In the genomic region with DNA sequence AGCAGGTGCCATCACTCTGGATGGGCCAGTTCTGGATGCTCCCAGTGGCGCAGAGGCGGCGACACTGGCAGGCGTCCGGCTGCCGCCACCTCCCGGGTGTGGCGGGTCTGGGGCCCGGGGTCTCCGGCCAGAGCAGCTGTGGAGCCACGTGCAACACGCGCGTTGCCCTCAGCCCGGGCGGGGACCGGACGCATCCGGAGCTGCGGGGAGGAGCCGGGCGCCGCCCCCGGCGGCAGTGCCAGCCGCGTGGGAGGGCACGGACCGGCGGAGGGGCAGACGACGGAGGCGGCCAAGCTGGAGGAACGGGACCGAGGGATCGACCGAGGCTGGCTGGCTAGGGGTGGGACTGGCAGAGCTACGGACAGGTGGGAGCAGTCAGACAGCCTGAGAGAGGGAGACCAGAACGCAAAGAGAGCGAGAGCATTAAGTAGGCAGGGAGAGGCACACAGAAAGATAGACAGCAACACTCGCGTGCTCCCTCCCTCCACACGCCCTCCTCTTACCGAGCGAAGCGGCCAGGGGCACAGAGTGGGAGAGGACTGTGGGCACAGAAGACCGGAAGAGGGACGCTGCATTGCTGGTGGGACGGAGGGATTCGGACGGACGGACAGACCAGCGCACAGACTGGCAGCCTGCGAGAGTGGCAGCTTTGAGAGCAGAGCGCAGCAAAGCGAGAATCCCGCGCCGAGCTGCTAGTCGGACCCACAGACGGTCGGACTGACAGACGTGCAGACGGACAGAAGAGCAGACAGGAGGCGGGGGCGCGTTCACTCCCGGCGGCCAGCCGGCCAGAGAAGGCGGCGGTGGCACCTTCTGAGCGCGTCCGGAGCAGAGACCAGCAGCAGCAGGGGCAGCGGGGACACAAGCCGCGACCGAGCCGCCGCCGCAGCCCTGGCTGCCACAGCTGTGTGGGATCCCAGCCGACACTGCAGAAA, we compare ENCODE assay signal across 8 cellular contexts. TPM values are rescaled to one million over a fixed set of nuclear protein-coding genes. Genes with fewer than 3 reads are reported as not detected.
DNase-seq lines count a peak whose midpoint lies in the region; ATAC-seq and TF ChIP-seq lines count a peak whose summit lies in the region.

A gene (plus strand): TSS at position 275 of the 935 bp plus-strand sequence. CDS start 42,227 bp downstream, outside the sequence.

- H3K27ac ChIP-seq in hepatocyte = no peak within 1 kb of the TSS

- WGBS in hepatocyte (ENCODE audit: low lambda C conversion rate, missing lambda C conversion rate) = 3% methylated on average over 68 of the region's 83 CpGs

- peak within 1 kb of the TSS; percentile 67 for H2AFZ ChIP-seq in hepatocyte

- no peak for TF ChIP-seq CTCF in GM06990 (IDR thresholded peaks at IDR 0.05; ENCODE audit: insufficient read depth, low read length, poor library complexity, severe bottlenecking)
- TF ChIP-seq CTCF in hepatocyte (IDR thresholded peaks at IDR 0.05; ENCODE audit: poor library complexity) = no peak
- no peak for TF ChIP-seq CTCF in retinal pigment epithelial cell (conservative IDR thresholded peaks at IDR 0.05; ENCODE audit: low read depth, low read length)

- H3K4me2 ChIP-seq in hepatocyte = peak within 1 kb of the TSS; percentile 98

- no peaks in the 10 kb centered on the region for H3K9me3 ChIP-seq in adipocyte (ENCODE audit: control insufficient read depth, low read length)
- H3K9me3 ChIP-seq in hepatocyte (ENCODE audit: low read depth) = no peaks in the 10 kb centered on the region

- no peak within 1 kb of the TSS for H3K9ac ChIP-seq in adipocyte (ENCODE audit: low read length)

- H3K4me1 ChIP-seq in adipocyte (ENCODE audit: control insufficient read depth, insufficient read depth, low read length) (peaks cover 7% of the 10 kb centered on the region), hepatocyte (ENCODE audit: insufficient read depth) (peaks cover 3% of the 10 kb centered on the region)

- peak; percentile 30 for DNase-seq in GM06990 (ENCODE audit: extremely low read depth, insufficient read length)
- DNase-seq in HT1080 (ENCODE audit: low read depth) = peak; percentile 23
- DNase-seq in adipocyte (ENCODE audit: low read depth) = peak; percentile 61
- peak; percentile 31 for DNase-seq in hepatocyte (ENCODE audit: low spot score)
- no peak for DNase-seq in retinal pigment epithelial cell (ENCODE audit: low read depth)
- DNase-seq in RKO (ENCODE audit: low spot score) = no peak
- no peak for DNase-seq in T-helper 9 cell

- H3K4me3 ChIP-seq in GM06990 (replicated peaks; ENCODE audit: low read depth, low read length) = no peak within 1 kb of the TSS
- H3K4me3 ChIP-seq in adipocyte (ENCODE audit: low read length) = peak within 1 kb of the TSS; percentile 70
- H3K4me3 ChIP-seq in hepatocyte = peak within 1 kb of the TSS; percentile 24
- peak within 1 kb of the TSS; percentile 74 for H3K4me3 ChIP-seq in retinal pigment epithelial cell (ENCODE audit: low read length)

- H3K27me3 ChIP-seq in GM06990 (replicated peaks; ENCODE audit: control insufficient read depth, insufficient read depth, low read length) (peaks cover 4% of the 10 kb centered on the region; the same call in 1 of the 2 replicates), adipocyte (replicated peaks; ENCODE audit: control insufficient read depth, insufficient read depth, low read length) (peaks cover 38% of the 10 kb centered on the region), hepatocyte (peaks cover 68% of the 10 kb centered on the region)

- H3K36me3 ChIP-seq in GM06990 (ENCODE audit: control insufficient read depth, insufficient read depth, low read length) (no peaks in the 10 kb centered on the region), adipocyte (ENCODE audit: control insufficient read depth, insufficient read depth, low read length, severe bottlenecking) (no peaks in the 10 kb centered on the region), hepatocyte (replicated peaks; ENCODE audit: insufficient read depth, low read depth) (no peaks in the 10 kb centered on the region)

- H3K9me2 ChIP-seq in hepatocyte (replicated peaks; ENCODE audit: insufficient read depth) = no peaks in the 10 kb centered on the region

- H4K20me1 ChIP-seq in hepatocyte (ENCODE audit: insufficient read depth, poor library complexity, severe bottlenecking) = no peaks in the 10 kb centered on the region

- no peak for ATAC-seq in GM21825 (IDR thresholded peaks at IDR 0.05; ENCODE audit: unreplicated experiment)

- no peaks in the 10 kb centered on the region for H3K79me2 ChIP-seq in hepatocyte

RNA-seq across cellular contexts. Expression of the gene that starts here (rescaled TPM):
- not detected in 2 replicates for total RNA-seq in HT1080 (2014; rRNA removed; shearing (Covaris generic))
- 0.07 TPM in 1 of 2 replicates, not detected in the other for polyA plus RNA-seq in HT1080 (2015; cell fraction: cytosol; rRNA removed)
- polyA plus RNA-seq in HT1080 (2015; cell fraction: nucleus; rRNA removed) = 0.22 TPM in 1 of 2 replicates, not detected in the other
- not detected in 2 replicates for total RNA-seq in hepatocyte
- 0.19 TPM in 1 of 2 replicates, not detected in the other for polyA plus RNA-seq in hepatocyte

Comparison
In these comparisons a context has a peak if more than half of its experiments do, and no peak if none do; other contexts are left out.
1. Peak in DNase-seq in HT1080; RNA of the gene not detected or under 1 TPM.
2. Peak in DNase-seq, H3K4me3 ChIP-seq and H3K4me2 ChIP-seq in hepatocyte; RNA of the gene not detected or under 1 TPM.
3. DNase-seq: peak in GM06990 (single experiment) and adipocyte (single experiment); none in retinal pigment epithelial cell (single experiment), RKO (single experiment) and T-helper 9 cell (single experiment).